17 cellular contexts compared by ENCODE assay signal in genomic region chr19:35130761-35131720, GRCh38. TPM values are rescaled to one million over a fixed set of nuclear protein-coding genes. Genes with fewer than 3 reads are reported as not detected.
DNase-seq lines count a peak whose midpoint lies in the region; ATAC-seq and TF ChIP-seq lines count a peak whose summit lies in the region.
"Had no signal": no experiment of that assay in that cellular context is flagged by ENCODE, and none has a peak within 500 bp of the region (broad histone marks: within the 10 kb centered on the region; RNA-seq: fewer than 3 reads in every experiment).

No MANE protein-coding gene starts in this region.

- peaks cover 5 to 34% (median 27%) of the 10 kb centered on the region in 10 experiments; a peak in 19 of 20 replicates for H3K4me1 ChIP-seq in BLaER1 treated with 17β-estradiol and CSF1 and Interleukin-3, amounts not matched to agents 10 nM and 100 nM
- peaks cover 22% of the 10 kb centered on the region for H3K4me1 ChIP-seq in psoas muscle
- no peaks in the 10 kb centered on the region for H3K4me1 ChIP-seq in A673 (ENCODE audit: insufficient read depth, low read length, poor library complexity, severe bottlenecking)

- H3K4me2 ChIP-seq in BLaER1 treated with 17β-estradiol and CSF1 and Interleukin-3, amounts not matched to agents 10 nM and 100 nM = peak overlapping the region in 7 of 11 experiments; percentile 16 to 54 (median 35); a peak in 7 of 22 replicates

- H3K4me3 ChIP-seq in BLaER1 treated with 17β-estradiol and CSF1 and Interleukin-3, amounts not matched to agents 10 nM and 100 nM = no peak overlapping the region
- no peak overlapping the region for H3K4me3 ChIP-seq in psoas muscle
- no peak overlapping the region for H3K4me3 ChIP-seq in A673 (ENCODE audit: low read depth, low read length, poor library complexity, severe bottlenecking)

- peak; percentile 85 to 91 for DNase-seq in left colon
- no peak for DNase-seq in psoas muscle
- DNase-seq in activated effector memory CD4-positive, alpha-beta T cell treated with Interleukin-2 at 50 U/mL for 16 hours = no peak
- no peak for DNase-seq in A673 (ENCODE audit: low spot score)
- no peak for DNase-seq in iPS-NIHi7 (ENCODE audit: extremely low spot score)
- no peak for DNase-seq in NCI-H1417 (lab: John Stamatoyannopoulos, UW)
- DNase-seq: COR-L47, Kasumi-1, NCI-H1105, NCI-H1930, NCI-H446, NCI-H69, SIG-M5 had no signal

- no peaks in the 10 kb centered on the region for H3K9me3 ChIP-seq in BLaER1 treated with 17β-estradiol and CSF1 and Interleukin-3, amounts not matched to agents 10 nM and 100 nM (replicated peaks in 1 of 11)
- H3K9me3 ChIP-seq in psoas muscle = no peaks in the 10 kb centered on the region
- H3K9me3 ChIP-seq in A673 (ENCODE audit: low read depth, low read length, poor library complexity, severe bottlenecking) = no peaks in the 10 kb centered on the region

- CTCF ChIA-PET in A673 (lab: Charles Lee) = no interaction called here

- ATAC-seq in left colon = peak; percentile 70
- no peak for ATAC-seq in psoas muscle

- H3K9ac ChIP-seq in BLaER1 treated with 17β-estradiol and CSF1 and Interleukin-3, amounts not matched to agents 10 nM and 100 nM = no peak overlapping the region

- no peak for TF ChIP-seq CTCF in psoas muscle (IDR thresholded peaks at IDR 0.05)
- no peak for TF ChIP-seq CTCF in A673 (conservative IDR thresholded peaks at IDR 0.05; ENCODE audit: low read depth, low read length)

- H3K36me3 ChIP-seq in BLaER1 treated with 17β-estradiol and CSF1 and Interleukin-3, amounts not matched to agents 10 nM and 100 nM = no peaks in the 10 kb centered on the region
- no peaks in the 10 kb centered on the region for H3K36me3 ChIP-seq in psoas muscle (ENCODE audit: insufficient read depth in 1 of 2, low read depth in 1 of 2)
- H3K36me3 ChIP-seq in A673 (ENCODE audit: insufficient read depth, low read length, poor library complexity, severe bottlenecking) = no peaks in the 10 kb centered on the region

- WGBS in psoas muscle, 3 donors = 70 to 78% (median 76%) methylated on average over 27 to 31 of the region's 31 CpGs

- H3K27me3 ChIP-seq in BLaER1 treated with 17β-estradiol and CSF1 and Interleukin-3, amounts not matched to agents 10 nM and 100 nM = no peaks in the 10 kb centered on the region
- H3K27me3 ChIP-seq in psoas muscle (ENCODE audit: insufficient read depth in 3 of 3, low read length in 2 of 3) (no peaks in the 10 kb centered on the region), A673 (replicated peaks; ENCODE audit: insufficient read depth, low read depth, low read length, poor library complexity) (no peaks in the 10 kb centered on the region)

- POLR2A ChIA-PET in A673 (lab: Charles Lee; ENCODE audit: low non-redundant PET) = no interaction called here

- intact Hi-C loops in left colon (cut with DNase I, micrococcal nuclease) (no loop called here), psoas muscle (cut with DNase I) (loop anchor here in 1 of 2 donors (5.0 kb wide), 1 partner anchor 64 kb away; no protein-coding TSS in a partner anchor), A673 (cut with micrococcal nuclease; ENCODE audit: unreplicated experiment) (no loop called here)

- no TSS peak for BruUV-seq in A673 (replicated peaks; lab: Mats Ljungman, UMichigan)

- H3K27ac ChIP-seq in BLaER1 treated with 17β-estradiol and CSF1 and Interleukin-3, amounts not matched to agents 10 nM and 100 nM = no peak overlapping the region
- H3K27ac ChIP-seq in angular gyrus (ENCODE audit: low read depth, low read length) = peak overlapping the region; percentile 29
- H3K27ac ChIP-seq in psoas muscle = peak overlapping the region; percentile 44
- no peak overlapping the region for H3K27ac ChIP-seq in A673 (ENCODE audit: low read depth, low read length, poor library complexity, severe bottlenecking)

- no peaks in the 10 kb centered on the region for H4K20me1 ChIP-seq in BLaER1 treated with 17β-estradiol and CSF1 and Interleukin-3, amounts not matched to agents 10 nM and 100 nM

RNA-seq across cellular contexts. Expression of gene LGI4, which starts 3.8 kb away (rescaled TPM):
- total RNA-seq in left colon (10 to 100 TPM in 1 of 2 donors, 1 to 10 TPM in 1; 9.7 to 14.2 TPM), psoas muscle (10 to 100 TPM in 3 of 4 donors, 1 to 10 TPM in 1; 3.3 to 22.1 (median 17.3) TPM), A673 (2021) (not detected in 2 replicates)
- polyA plus RNA-seq in psoas muscle = 10 to 100 TPM in 1 of 3 donors, 1 to 10 TPM in 2; 3.2 to 17.1 (median 9.5) TPM
- total RNA-seq: HT1080 had no signal
- polyA plus RNA-seq: IgD-negative memory B cell had no signal

RNA-seq across cellular contexts. Expression of gene FXYD1, which starts 7.6 kb away (rescaled TPM):
- total RNA-seq in left colon (10 to 100 TPM in 1 of 2 donors, 1 to 10 TPM in 1; 7.7 to 30.3 TPM), psoas muscle (100 to 1,000 TPM; 409 to 860 (median 548) TPM), A673 (2021) (0.98 TPM in 1 of 2 replicates, not detected in the other)
- 100 to 1,000 TPM; 210 to 581 (median 299) TPM for polyA plus RNA-seq in psoas muscle
- total RNA-seq: HT1080 had no signal

RNA-seq across cellular contexts. Expression of gene FXYD7, which starts 12.0 kb away (rescaled TPM):
- total RNA-seq in left colon = not detected
- total RNA-seq in psoas muscle = under 1 TPM in 3 of 4 donors, not detected in 1; 0.56 to 0.65 (median 0.58) TPM
- under 1 TPM in 1 of 3 donors, not detected in 2; 0.13 TPM for polyA plus RNA-seq in psoas muscle
- 0.56 and 0.85 TPM in 2 replicates for total RNA-seq in A673 (2021)

RNA-seq across cellular contexts. Expression of gene FXYD3, which starts 15.4 kb away (rescaled TPM):
- 1,000 to 10,000 TPM; 4,169 to 4,218 TPM for total RNA-seq in left colon
- total RNA-seq in psoas muscle = not detected
- polyA plus RNA-seq in psoas muscle = under 1 TPM; 0.10 to 0.38 (median 0.13) TPM
- total RNA-seq in A673 (2021) = not detected in 2 replicates
- total RNA-seq: HT1080 had no signal
- polyA plus RNA-seq: IgD-negative memory B cell had no signal

RNA-seq across cellular contexts. Expression of gene FXYD5, which starts 23.5 kb away (rescaled TPM):
- 10 to 100 TPM; 14.9 to 18.3 TPM for total RNA-seq in left colon
- total RNA-seq in psoas muscle = 10 to 100 TPM in 3 of 4 donors, 1 to 10 TPM in 1; 9.5 to 14.8 (median 11.7) TPM
- polyA plus RNA-seq in psoas muscle = 10 to 100 TPM in 2 of 3 donors, 1 to 10 TPM in 1; 6.4 to 19.1 (median 11.5) TPM
- total RNA-seq in A673 (2021) = 12.7 and 13.6 TPM in 2 replicates

Comparison
In these comparisons a context has a peak if more than half of its experiments do, and no peak if none do; other contexts are left out.
1. H3K27ac ChIP-seq: peak in angular gyrus (single experiment) and psoas muscle (single experiment); none in BLaER1 treated with 17β-estradiol and CSF1 and Interleukin-3, amounts not matched to agents 10 nM and 100 nM (0 of 11) and A673 (single experiment).
2. DNase-seq: peak in left colon (2 of 2); none in psoas muscle (0 of 2), activated effector memory CD4-positive, alpha-beta T cell treated with Interleukin-2 at 50 U/mL for 16 hours (single experiment), A673 (single experiment), iPS-NIHi7 (single experiment) and NCI-H1417 (0 of 3).
3. RNA of gene FXYD1, which starts 7.6 kb away (total RNA-seq): 409 to 860 TPM in psoas muscle; 7.7 to 30.3 TPM in left colon and 0.98 TPM in A673; every median in the first group is over 10 times any median in the second.